ENCODE assay signal across 15 cellular contexts in the genomic region with DNA sequence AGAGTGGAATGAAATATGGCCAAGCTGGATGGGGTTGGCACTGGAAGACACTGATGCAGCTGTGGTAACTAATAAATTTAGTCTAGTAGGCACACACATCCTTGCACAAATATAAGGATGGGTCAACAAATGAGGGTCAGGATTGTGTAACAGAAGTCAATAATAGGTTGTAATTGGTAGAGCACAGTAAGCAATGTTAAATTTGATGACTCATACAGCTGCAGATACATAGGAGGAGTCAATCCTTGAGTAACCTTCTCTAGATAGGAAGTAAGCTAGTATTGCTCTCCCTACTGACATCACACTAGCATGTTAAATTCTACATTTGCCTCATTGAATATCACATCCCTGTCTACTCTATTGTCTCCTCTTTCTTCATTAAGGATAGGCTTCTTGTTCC.
A peak's percentile ranks its signal among the peaks of the same experiment; 100 is the strongest.
DNase-seq lines count a peak whose midpoint lies in the region; TF ChIP-seq lines count a peak whose summit lies in the region.
"Had no signal": no experiment of that assay in that cellular context is flagged by ENCODE, and none has a peak within 500 bp of the region (broad histone marks: within the 10 kb centered on the region; RNA-seq: fewer than 3 reads in every experiment).

No MANE protein-coding gene starts in this region.

- no peak overlapping the region for H3K27ac ChIP-seq in brain microvascular endothelial cell
- H3K27ac ChIP-seq: gastroesophageal sphincter, psoas muscle had no signal

- H3K36me3 ChIP-seq in brain microvascular endothelial cell (replicated peaks), result no peaks in the 10 kb centered on the region
- H3K36me3 ChIP-seq: BLaER1 treated with 17β-estradiol and CSF1 and Interleukin-3, amounts not matched to agents 10 nM and 100 nM; gastroesophageal sphincter had no signal

- H3K4me3 ChIP-seq in fibroblast of the aortic adventitia (ENCODE audit: low read depth, low read length) (no peak overlapping the region), brain microvascular endothelial cell (ENCODE audit: low read depth, low read length) (no peak overlapping the region)
- H3K4me3 ChIP-seq: BLaER1 treated with 17β-estradiol and CSF1 and Interleukin-3, amounts not matched to agents 10 nM and 100 nM; gastroesophageal sphincter; psoas muscle had no signal

- peak; percentile 23 for DNase-seq in CD1c-positive myeloid dendritic cell (ENCODE audit: extremely low spot score)
- DNase-seq in KBM-7, result peak; percentile 37
- DNase-seq in SHP77 (lab: John Stamatoyannopoulos, UW), result peak; percentile 74
- DNase-seq in fibroblast of the aortic adventitia (ENCODE audit: low read depth), result peak; percentile 21
- DNase-seq in brain microvascular endothelial cell, result no peak
- DNase-seq in NCI-H1105 treated with DMSO at 0.1 percent for 48 hours (lab: John Stamatoyannopoulos, UW), result no peak
- no peak for DNase-seq in T-helper 9 cell
- DNase-seq in activated naive CD4-positive, alpha-beta T cell treated with anti-CD3 and anti-CD28 coated beads, Interleukin-2, amount 50 U/mL, for 16 hours, result no peak
- DNase-seq: activated CD8-positive, alpha-beta memory T cell treated with anti-CD3 and anti-CD28 coated beads, Interleukin-2, amount 50 U/mL, for 48 hours; central memory CD4-positive, alpha-beta T cell; left ventricle myocardium superior; psoas muscle; T-helper 2 cell had no signal

- in situ Hi-C loops in KBM-7 (cut with MboI; ENCODE audit: low pct_unique_long_range_greater_than_20kb, low sequenced_read_pairs), result no loop called here
- in situ Hi-C loops in brain microvascular endothelial cell (cut with HindIII; ENCODE audit: low pct_ligation_motif_present, low sequenced_read_pairs), result no loop called here

- TF ChIP-seq CTCF in fibroblast of the aortic adventitia (IDR thresholded peaks at IDR 0.05; ENCODE audit: insufficient read depth, low read length), result no peak
- no peak for TF ChIP-seq CTCF in brain microvascular endothelial cell (IDR thresholded peaks at IDR 0.05; ENCODE audit: low read depth, low read length, missing control alignments)

- H3K27me3 ChIP-seq in brain microvascular endothelial cell (replicated peaks), result no peaks in the 10 kb centered on the region
- H3K27me3 ChIP-seq: BLaER1 treated with 17β-estradiol and CSF1 and Interleukin-3, amounts not matched to agents 10 nM and 100 nM; gastroesophageal sphincter had no signal

Comparison
In these comparisons a context has a peak if more than half of its experiments do, and no peak if none do; other contexts are left out.
1. DNase-seq: peak in CD1c-positive myeloid dendritic cell (single experiment), KBM-7 (single experiment), SHP77 (2 of 2) and fibroblast of the aortic adventitia (single experiment); none in brain microvascular endothelial cell (single experiment), NCI-H1105 treated with DMSO at 0.1 percent for 48 hours (single experiment), T-helper 9 cell (single experiment) and activated naive CD4-positive, alpha-beta T cell treated with anti-CD3 and anti-CD28 coated beads, Interleukin-2, amount 50 U/mL, for 16 hours (single experiment).